Comparison of ENCODE assay signal across 8 cellular contexts in genomic region chr4:48275247-48275646, GRCh38. TPM values are rescaled to one million over a fixed set of nuclear protein-coding genes. Genes with fewer than 3 reads are reported as not detected.
DNase-seq lines count a peak whose midpoint lies in the region; ATAC-seq and TF ChIP-seq lines count a peak whose summit lies in the region.

No MANE protein-coding gene starts in this region.

- no peaks in the 10 kb centered on the region for H3K9me3 ChIP-seq in right atrium auricular region

- H3K27ac ChIP-seq in right atrium auricular region, result no peak overlapping the region

- peak; percentile 52 for ATAC-seq in Right ventricle myocardium superior (ENCODE audit: poor library complexity)
- peak; percentile 33 for ATAC-seq in HG03565 (IDR thresholded peaks at IDR 0.05; ENCODE audit: unreplicated experiment)
- peak; percentile 95 for ATAC-seq in left lobe of liver
- no peak for ATAC-seq in HG02938 (IDR thresholded peaks at IDR 0.05; ENCODE audit: unreplicated experiment)

- no peak for DNase-seq in Right ventricle myocardium superior
- no peak for DNase-seq in right atrium auricular region (ENCODE audit: low spot score)
- no peak for DNase-seq in left lobe of liver (ENCODE audit: low spot score)
- DNase-seq in D341Med (ENCODE audit: low spot score), result no peak
- DNase-seq in posterior vena cava (ENCODE audit: low spot score), result no peak

- H3K27me3 ChIP-seq in right atrium auricular region, result no peaks in the 10 kb centered on the region

- H3K36me3 ChIP-seq in right atrium auricular region, result no peaks in the 10 kb centered on the region

- TF ChIP-seq CTCF in right atrium auricular region (IDR thresholded peaks at IDR 0.05) (peak in 1 of 2 donors; percentile 56), WI38 (IDR thresholded peaks at IDR 0.05; ENCODE audit: low read depth, low read length) (0 out of 2 replicates have a peak, but pooled peaks have one; percentile 21)

- intact Hi-C loops in Right ventricle myocardium superior (cut with DNase I), result no loop called here
- intact Hi-C loops in posterior vena cava (cut with DNase I), result no loop called here

- peaks cover 0 to 5% of the 10 kb centered on the region in 2 donors for H3K4me1 ChIP-seq in right atrium auricular region

- H3K4me3 ChIP-seq in right atrium auricular region (no peak overlapping the region), WI38 (ENCODE audit: low read depth, low read length) (no peak overlapping the region)

RNA-seq across cellular contexts. Expression of gene TEC, which starts 5.6 kb away (rescaled TPM):
- total RNA-seq in Right ventricle myocardium superior, result 1.7 TPM
- total RNA-seq in right atrium auricular region, result 1 to 10 TPM; 1.1 to 1.3 TPM
- total RNA-seq in left lobe of liver, result 3.2 TPM
- total RNA-seq in posterior vena cava, result 1 to 10 TPM; 3.2 to 4.6 TPM
